Comparison of ENCODE assay signal across 17 cellular contexts in the genomic region with DNA sequence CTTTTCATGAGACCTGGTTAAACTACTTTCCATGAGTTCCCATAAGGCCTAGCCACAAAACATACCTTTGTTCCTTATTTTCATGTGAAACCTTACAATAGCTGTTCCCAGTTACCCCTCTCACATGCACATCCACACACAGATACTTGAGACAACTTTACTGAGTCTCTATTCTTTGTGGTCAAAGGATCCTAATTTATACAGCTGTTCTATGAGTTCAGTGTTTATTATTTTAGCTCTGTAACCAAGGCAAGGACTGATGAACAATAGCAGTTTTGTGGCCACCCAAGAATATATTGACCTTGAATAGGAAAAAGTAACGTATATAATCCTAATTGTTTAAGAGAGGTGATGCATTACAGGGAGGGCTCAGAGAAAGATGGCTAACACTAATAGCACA.
DNase-seq lines count a peak whose midpoint lies in the region; TF ChIP-seq lines count a peak whose summit lies in the region.
"Had no signal": no experiment of that assay in that cellular context is flagged by ENCODE, and none has a peak within 500 bp of the region (broad histone marks: within the 10 kb centered on the region; RNA-seq: fewer than 3 reads in every experiment).

No MANE protein-coding gene starts in this region.

- H3K27ac ChIP-seq in SJCRH30 (peak overlapping the region; percentile 84), Peyer's patch (no peak overlapping the region)
- H3K27ac ChIP-seq: A549 had no signal

- in situ Hi-C loops in ACHN (cut with HindIII; ENCODE audit: low pct_ligation_motif_present, low pct_unique_long_range_greater_than_20kb, low sequenced_read_pairs): no loop called here

- H3K9me3 ChIP-seq in SJCRH30 (replicated peaks) (no peaks in the 10 kb centered on the region), skeletal muscle satellite cell (replicated peaks; ENCODE audit: low read length) (no peaks in the 10 kb centered on the region), Peyer's patch (no peaks in the 10 kb centered on the region)
- H3K9me3 ChIP-seq: MG63 had no signal

- peaks cover 41% of the 10 kb centered on the region for H3K4me1 ChIP-seq in SJCRH30
- peaks cover 23% of the 10 kb centered on the region for H3K4me1 ChIP-seq in skeletal muscle satellite cell (ENCODE audit: control insufficient read depth, insufficient read depth, low read length)
- no peaks in the 10 kb centered on the region for H3K4me1 ChIP-seq in Peyer's patch
- H3K4me1 ChIP-seq: A549 had no signal

- DNase-seq in NCI-H748 (lab: John Stamatoyannopoulos, UW; ENCODE audit: unreplicated experiment) (peak; percentile 10), NCI-H748 treated with DMSO at 0.1 percent for 48 hours (lab: John Stamatoyannopoulos, UW) (no peak), SJCRH30 (peak; percentile 62 to 90), fibroblast of peridontal ligament (ENCODE audit: extremely low read depth) (peak; percentile 8), ACHN (no peak), Peyer's patch (no peak)
- no peak for DNase-seq in activated effector memory CD4-positive, alpha-beta T cell treated with anti-CD3 and anti-CD28 coated beads, Interleukin-2, amount 50 U/mL, for 16 hours
- DNase-seq: COR-L47, EL, MG63, NCI-H1105, NCI-H1694, NCI-H2171 treated with DMSO at 0.1 percent for 48 hours, NCI-H510A, Right ventricle myocardium superior had no signal

- no peaks in the 10 kb centered on the region for H3K27me3 ChIP-seq in SJCRH30
- no peaks in the 10 kb centered on the region for H3K27me3 ChIP-seq in skeletal muscle satellite cell (ENCODE audit: control insufficient read depth, insufficient read depth, low read length)
- no peaks in the 10 kb centered on the region for H3K27me3 ChIP-seq in Peyer's patch
- H3K27me3 ChIP-seq: MG63 had no signal

- no peak overlapping the region for H3K4me2 ChIP-seq in skeletal muscle satellite cell (ENCODE audit: low read length)
- H3K4me2 ChIP-seq: A549 had no signal

- H3K4me3 ChIP-seq in SJCRH30 (no peak overlapping the region), skeletal muscle satellite cell (ENCODE audit: low read length) (no peak overlapping the region), Peyer's patch (no peak overlapping the region)
- H3K4me3 ChIP-seq: A549, MG63 had no signal

- no peak for TF ChIP-seq CTCF in Peyer's patch (IDR thresholded peaks at IDR 0.05)

- peak overlapping the region; percentile 50 for H3K9ac ChIP-seq in skeletal muscle satellite cell (ENCODE audit: low read depth, low read length)

- H3K36me3 ChIP-seq in SJCRH30 (no peaks in the 10 kb centered on the region), skeletal muscle satellite cell (ENCODE audit: insufficient read depth, low read length) (no peaks in the 10 kb centered on the region), Peyer's patch (no peaks in the 10 kb centered on the region)
- H3K36me3 ChIP-seq: MG63 had no signal

- no peak for TF ChIP-seq POLR2A in Peyer's patch (IDR thresholded peaks at IDR 0.05)

Comparison
In these comparisons a context has a peak if more than half of its experiments do, and no peak if none do; other contexts are left out.
1. DNase-seq: peak in NCI-H748 (single experiment), SJCRH30 (2 of 2) and fibroblast of peridontal ligament (single experiment); none in NCI-H748 treated with DMSO at 0.1 percent for 48 hours (single experiment), ACHN (single experiment), activated effector memory CD4-positive, alpha-beta T cell treated with anti-CD3 and anti-CD28 coated beads, Interleukin-2, amount 50 U/mL, for 16 hours (single experiment) and Peyer's patch (0 of 3).